Comparison of ENCODE assay signal across 7 cellular contexts in genomic region chr20:59940129-59940955, GRCh38. TPM values are rescaled to one million over a fixed set of nuclear protein-coding genes. Genes with fewer than 3 reads are reported as not detected.
DNase-seq lines count a peak whose midpoint lies in the region; ATAC-seq, FAIRE-seq and TF ChIP-seq lines count a peak whose summit lies in the region.

A gene with protein sequence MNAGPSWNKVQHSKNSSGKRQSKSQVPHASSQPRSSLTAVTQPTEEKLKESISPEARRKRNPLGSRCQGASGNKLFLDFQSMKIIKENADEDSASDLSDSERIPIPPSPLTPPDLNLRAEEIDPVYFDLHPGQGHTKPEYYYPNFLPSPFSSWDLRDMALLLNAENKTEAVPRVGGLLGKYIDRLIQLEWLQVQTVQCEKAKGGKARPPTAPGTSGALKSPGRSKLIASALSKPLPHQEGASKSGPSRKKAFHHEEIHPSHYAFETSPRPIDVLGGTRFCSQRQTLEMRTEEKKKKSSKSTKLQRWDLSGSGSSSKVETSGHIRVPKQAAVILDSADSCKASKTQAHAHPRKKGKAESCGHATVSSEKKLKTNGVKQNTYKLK (plus strand): TSS chr20:59940389. CDS start chr20:59943944, 3,555 bp downstream.
PPP1R3D (minus strand) TSS chr20:59940305; CDS start chr20:59939931, 374 bp downstream.

- H3K9me2 ChIP-seq in hepatocyte (replicated peaks; ENCODE audit: insufficient read depth) = no peaks in the 10 kb centered on the region

- TF ChIP-seq CTCF in hepatocyte (IDR thresholded peaks at IDR 0.05; ENCODE audit: poor library complexity) (no peak), retinal pigment epithelial cell (conservative IDR thresholded peaks at IDR 0.05; ENCODE audit: low read depth, low read length) (no peak)

- H3K4me3 ChIP-seq in hepatocyte = peak within 1 kb of the TSS; percentile 71
- H3K4me3 ChIP-seq in retinal pigment epithelial cell (ENCODE audit: low read length) = peak within 1 kb of the TSS; percentile 80

- DNase-seq in GM18507 (ENCODE audit: extremely low spot score, insufficient read length, low read depth) = peak; percentile 90
- DNase-seq in NCI-H187 treated with DMSO at 0.1 percent for 48 hours (lab: John Stamatoyannopoulos, UW) = peak; percentile 60
- DNase-seq in T-helper 9 cell = peak; percentile 84
- peak; percentile 99 for DNase-seq in astrocyte of the hippocampus (ENCODE audit: low read depth, low spot score)
- peak; percentile 98 for DNase-seq in hepatocyte (ENCODE audit: low spot score)
- DNase-seq in retinal pigment epithelial cell (ENCODE audit: low read depth) = peak; percentile 89

- ATAC-seq in HG02970 (IDR thresholded peaks at IDR 0.05; ENCODE audit: low FRiP score, unreplicated experiment) = peak; percentile 94

- peak within 1 kb of the TSS; percentile 95 for H3K27ac ChIP-seq in hepatocyte

- 1% methylated on average over 56 of the region's 57 CpGs for WGBS in hepatocyte (ENCODE audit: low lambda C conversion rate, missing lambda C conversion rate)

- H2AFZ ChIP-seq in hepatocyte = peak within 1 kb of the TSS; percentile 84

- peaks cover 54% of the 10 kb centered on the region for H3K79me2 ChIP-seq in hepatocyte

- no peaks in the 10 kb centered on the region for H4K20me1 ChIP-seq in hepatocyte (ENCODE audit: insufficient read depth, poor library complexity, severe bottlenecking)

- FAIRE-seq in GM18507 (lab: Jason Lieb, UNC) = peak; percentile 89

- H3K4me1 ChIP-seq in hepatocyte (ENCODE audit: insufficient read depth) = peaks cover 28% of the 10 kb centered on the region

- H3K27me3 ChIP-seq in hepatocyte = no peaks in the 10 kb centered on the region

- H3K9me3 ChIP-seq in hepatocyte (ENCODE audit: low read depth) = no peaks in the 10 kb centered on the region

- peak within 1 kb of the TSS; percentile 84 for H3K4me2 ChIP-seq in hepatocyte

- no peaks in the 10 kb centered on the region for H3K36me3 ChIP-seq in hepatocyte (replicated peaks; ENCODE audit: insufficient read depth, low read depth)

RNA-seq across cellular contexts. Expression of the first gene that starts in this region (rescaled TPM):
- total RNA-seq in hepatocyte = 10.9 and 14.7 TPM in 2 replicates
- polyA plus RNA-seq in hepatocyte = 15.2 and 15.3 TPM in 2 replicates

RNA-seq across cellular contexts. Expression of gene PPP1R3D, which starts in this region (rescaled TPM):
- total RNA-seq in hepatocyte = 6.1 and 7.0 TPM in 2 replicates
- 3.2 and 3.4 TPM in 2 replicates for polyA plus RNA-seq in hepatocyte

Comparison
In these comparisons a context has a peak if more than half of its experiments do, and no peak if none do; other contexts are left out.
1. Peak in every context shown above with its lines: DNase-seq, ATAC-seq, H3K4me3 ChIP-seq and H3K27ac ChIP-seq.